ENCODE assay signal across 20 cellular contexts in the genomic region with DNA sequence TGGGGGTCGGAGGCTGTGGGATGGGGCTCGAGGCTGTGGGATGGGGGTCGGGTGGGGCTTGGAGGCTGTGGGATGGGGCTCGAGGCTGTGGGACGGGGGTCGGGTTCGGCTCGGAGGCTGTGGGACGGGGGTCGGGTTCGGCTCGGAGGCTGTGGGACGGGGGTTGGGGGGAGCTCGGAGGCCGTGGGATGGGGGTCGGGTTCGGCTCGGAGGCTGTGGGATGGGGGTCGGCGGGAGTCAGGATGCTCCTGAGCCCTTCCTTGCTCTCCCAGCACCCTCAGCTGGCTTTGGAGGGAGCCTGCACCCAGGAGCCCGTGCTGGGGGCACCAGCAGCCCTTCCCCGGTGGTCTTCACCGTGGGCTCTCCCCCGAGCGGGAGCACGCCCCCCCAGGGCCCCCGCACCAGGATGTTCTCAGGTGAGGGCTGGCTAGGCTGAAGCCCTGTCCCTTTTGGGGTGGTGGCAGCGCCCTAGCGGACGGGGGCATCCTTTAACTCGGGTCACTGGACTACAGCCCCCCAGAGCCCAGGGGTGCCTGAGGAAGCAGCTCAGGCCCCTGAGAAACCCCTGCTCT. TPM values are rescaled to one million over a fixed set of nuclear protein-coding genes. Genes with fewer than 3 reads are reported as not detected.
A peak's percentile ranks its signal among the peaks of the same experiment; 100 is the strongest.
DNase-seq lines count a peak whose midpoint lies in the region; ATAC-seq and TF ChIP-seq lines count a peak whose summit lies in the region.
"Had no signal": no experiment of that assay in that cellular context is flagged by ENCODE, and none has a peak within 500 bp of the region (broad histone marks: within the 10 kb centered on the region; RNA-seq: fewer than 3 reads in every experiment).

No MANE protein-coding gene starts in this region.

- no peaks in the 10 kb centered on the region for H3K36me3 Mint-ChIP-seq in activated naive CD8-positive, alpha-beta T cell treated with anti-CD3 and anti-CD28 coated beads, Interleukin-2, amount 50 U/mL, for 24 hours (ENCODE audit: low read depth)

- H4K20me1 ChIP-seq in smooth muscle cell (ENCODE audit: low read depth) = peaks cover 2% of the 10 kb centered on the region

- no peak overlapping the region for H3K27ac Mint-ChIP-seq in activated naive CD8-positive, alpha-beta T cell treated with anti-CD3 and anti-CD28 coated beads, Interleukin-2, amount 50 U/mL, for 24 hours
- H3K27ac Mint-ChIP-seq: CD4-positive, alpha-beta memory T cell; GM23338 had no signal

- H3K4me1 Mint-ChIP-seq in activated naive CD8-positive, alpha-beta T cell treated with anti-CD3 and anti-CD28 coated beads, Interleukin-2, amount 50 U/mL, for 24 hours = no peaks in the 10 kb centered on the region
- H3K4me1 Mint-ChIP-seq: CD4-positive, alpha-beta memory T cell; GM23338 had no signal

- H3K9me3 ChIP-seq in smooth muscle cell (replicated peaks; ENCODE audit: low read depth) = no peaks in the 10 kb centered on the region
- H3K9me3 ChIP-seq: MG63 had no signal

- H3K27me3 Mint-ChIP-seq in activated naive CD8-positive, alpha-beta T cell treated with anti-CD3 and anti-CD28 coated beads, Interleukin-2, amount 50 U/mL, for 24 hours = no peaks in the 10 kb centered on the region
- H3K27me3 Mint-ChIP-seq: CD4-positive, alpha-beta memory T cell had no signal

- no peak overlapping the region for H3K4me2 ChIP-seq in smooth muscle cell
- H3K4me2 ChIP-seq: GM23338, KMS-11 had no signal

- no peaks in the 10 kb centered on the region for H3K9me3 Mint-ChIP-seq in activated naive CD8-positive, alpha-beta T cell treated with anti-CD3 and anti-CD28 coated beads, Interleukin-2, amount 50 U/mL, for 24 hours
- H3K9me3 Mint-ChIP-seq: CD4-positive, alpha-beta memory T cell; GM23338 had no signal

- WGBS in smooth muscle cell (ENCODE audit: low lambda C conversion rate) = 86% methylated on average over 26 of the region's 31 CpGs

- ATAC-seq in activated naive CD8-positive, alpha-beta T cell treated with anti-CD3 and anti-CD28 coated beads, Interleukin-2, amount 50 U/mL, for 24 hours = no peak

- TF ChIP-seq CTCF in smooth muscle cell (IDR thresholded peaks at IDR 0.05; ENCODE audit: borderline replicate concordance, insufficient read depth, poor library complexity, severe bottlenecking) = no peak

- H3K27ac ChIP-seq in smooth muscle cell (ENCODE audit: low read depth) = no peak overlapping the region
- H3K27ac ChIP-seq: HL-60, KMS-11 had no signal

- H3K27me3 ChIP-seq in smooth muscle cell (ENCODE audit: low read depth) = no peaks in the 10 kb centered on the region
- H3K27me3 ChIP-seq: MG63 had no signal

- H3K36me3 ChIP-seq in smooth muscle cell (ENCODE audit: low read depth) = no peaks in the 10 kb centered on the region

- H3F3A ChIP-seq in smooth muscle cell (ENCODE audit: low read depth) = no peaks in the 10 kb centered on the region

- no peaks in the 10 kb centered on the region for H3K79me2 ChIP-seq in smooth muscle cell (ENCODE audit: low read depth)

- H3K4me3 ChIP-seq in smooth muscle cell = no peak overlapping the region
- H3K4me3 ChIP-seq: GM23338, MG63 had no signal

- no peaks in the 10 kb centered on the region for H3K4me1 ChIP-seq in smooth muscle cell (ENCODE audit: low read depth)

- no peak overlapping the region for H3K9ac ChIP-seq in smooth muscle cell (ENCODE audit: low read depth)
- H3K9ac ChIP-seq: KMS-11 had no signal

- peak; percentile 34 for DNase-seq in stimulated activated CD4-positive, alpha-beta T cell treated with anti-CD3 and anti-CD28 coated beads, Interleukin-4, amount 100 ng/mL, for 24 hours
- no peak for DNase-seq in stimulated activated CD4-positive, alpha-beta T cell treated with anti-CD3 and anti-CD28 coated beads, Interleukin-2, amount 100 ng/mL, for 48 hours
- peak; percentile 18 for DNase-seq in activated naive CD8-positive, alpha-beta T cell treated with anti-CD3 and anti-CD28 coated beads, Interleukin-2, amount 50 U/mL, for 24 hours
- DNase-seq in islet precursor cell (peak; percentile 91), smooth muscle cell (lab: John Stamatoyannopoulos, UW; ENCODE audit: unreplicated experiment) (peak; percentile 24), NCI-H1105 treated with DMSO at 0.1 percent for 48 hours (lab: John Stamatoyannopoulos, UW) (no peak), middle frontal gyrus (ENCODE audit: extremely low spot score, low spot score) (no peak), HK-2 (ENCODE audit: unreplicated experiment) (no peak)
- DNase-seq: AML-193, DMS79, MG63, NCI-H1092 treated with DMSO at 0.1 percent for 48 hours, NCI-H1694 treated with DMSO at 0.1 percent for 48 hours, NCI-H2171, NCI-H510A, SHP77 treated with DMSO at 0.1 percent for 48 hours had no signal

- no peak overlapping the region for H2AFZ ChIP-seq in smooth muscle cell (ENCODE audit: low read depth)
- H2AFZ ChIP-seq: GM23338 had no signal

- H3K4me3 Mint-ChIP-seq in activated naive CD8-positive, alpha-beta T cell treated with anti-CD3 and anti-CD28 coated beads, Interleukin-2, amount 50 U/mL, for 24 hours = no peak overlapping the region
- H3K4me3 Mint-ChIP-seq: CD4-positive, alpha-beta memory T cell; GM23338 had no signal

RNA-seq across cellular contexts. Expression of a gene that starts 11.9 kb away (rescaled TPM):
- 2.6 and 22.2 TPM in 2 replicates for total RNA-seq in smooth muscle cell
- 6.6 and 18.5 TPM in 2 replicates for polyA plus RNA-seq in smooth muscle cell

RNA-seq across cellular contexts. Expression of a gene that starts 22.8 kb away (rescaled TPM):
- 8.1 and 10.5 TPM in 2 replicates for total RNA-seq in smooth muscle cell
- polyA plus RNA-seq in smooth muscle cell = 8.5 and 19.9 TPM in 2 replicates

RNA-seq across cellular contexts. Expression of a gene that starts 32.5 kb away (rescaled TPM):
- 10.9 and 13.6 TPM in 2 replicates for total RNA-seq in smooth muscle cell
- polyA plus RNA-seq in smooth muscle cell = 6.6 and 9.8 TPM in 2 replicates

Comparison
In these comparisons a context has a peak if more than half of its experiments do, and no peak if none do; other contexts are left out.
1. DNase-seq: peak in stimulated activated CD4-positive, alpha-beta T cell treated with anti-CD3 and anti-CD28 coated beads, Interleukin-4, amount 100 ng/mL, for 24 hours (single experiment), activated naive CD8-positive, alpha-beta T cell treated with anti-CD3 and anti-CD28 coated beads, Interleukin-2, amount 50 U/mL, for 24 hours (single experiment), islet precursor cell (single experiment) and smooth muscle cell (single experiment); none in stimulated activated CD4-positive, alpha-beta T cell treated with anti-CD3 and anti-CD28 coated beads, Interleukin-2, amount 100 ng/mL, for 48 hours (0 of 2), NCI-H1105 treated with DMSO at 0.1 percent for 48 hours (single experiment), middle frontal gyrus (single experiment) and HK-2 (single experiment).